16 cellular contexts compared by ENCODE assay signal in the genomic region with DNA sequence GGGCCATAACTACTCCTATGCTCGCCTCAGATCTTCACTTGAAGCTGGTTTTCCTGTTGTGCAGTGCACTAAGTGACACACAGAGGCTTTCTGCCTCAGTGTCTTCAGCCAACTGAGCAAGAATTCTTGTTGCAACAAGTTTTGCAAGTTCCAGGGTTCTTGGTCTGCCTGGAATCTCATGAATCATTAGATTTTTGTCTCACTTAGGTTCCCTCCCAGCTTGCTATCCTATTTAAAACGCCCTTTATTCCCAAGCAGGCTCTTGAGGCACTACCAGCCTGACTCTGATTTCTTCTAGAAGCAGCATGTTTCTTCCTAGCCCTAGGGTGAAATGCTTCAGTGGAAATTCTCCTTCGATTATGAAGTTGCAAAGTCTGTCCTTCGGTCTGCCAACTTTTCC.
DNase-seq lines count a peak whose midpoint lies in the region; ATAC-seq, FAIRE-seq and TF ChIP-seq lines count a peak whose summit lies in the region.
"Had no signal": no experiment of that assay in that cellular context is flagged by ENCODE, and none has a peak within 500 bp of the region (broad histone marks: within the 10 kb centered on the region; RNA-seq: fewer than 3 reads in every experiment).

No MANE protein-coding gene starts in this region.

- H3K9ac ChIP-seq in smooth muscle cell (ENCODE audit: low read depth) (no peak overlapping the region), HepG2 (ENCODE audit: insufficient read depth, low read depth, low read length) (no peak overlapping the region)

- H3K4me3 Mint-ChIP-seq in T-helper 17 cell = no peak overlapping the region
- H3K4me3 Mint-ChIP-seq in stimulated activated memory B cell treated with anti-CD40 and anti-IgM and Interleukin-4, amounts not matched to agents 10 μg/mL and 1 μg/mL and 100 μg/mL, for 72 hours = no peak overlapping the region
- H3K4me3 Mint-ChIP-seq: activated naive CD4-positive, alpha-beta T cell treated with anti-CD3 and anti-CD28 coated beads, Interleukin-2, amount 10 ng/mL, durations not matched to agents 7 days and 5 days; brain; H9 had no signal

- H3K4me3 ChIP-seq in breast epithelium = no peak overlapping the region
- H3K4me3 ChIP-seq in fibroblast of the aortic adventitia (ENCODE audit: low read depth, low read length) = no peak overlapping the region
- no peak overlapping the region for H3K4me3 ChIP-seq in smooth muscle cell
- H3K4me3 ChIP-seq in HepG2 (replicated peaks in 1 of 3; ENCODE audit: insufficient read depth in 1 of 3, low read depth in 2 of 3, low read length in 3 of 3) = no peak overlapping the region
- H3K4me3 ChIP-seq in HAP-1 = no peak overlapping the region
- H3K4me3 ChIP-seq: Peyer's patch, right lobe of liver had no signal

- H2AFZ ChIP-seq in smooth muscle cell (ENCODE audit: low read depth) (no peak overlapping the region), HepG2 (ENCODE audit: low read length) (no peak overlapping the region)

- H3K27me3 Mint-ChIP-seq in T-helper 17 cell = peaks cover 18% of the 10 kb centered on the region
- H3K27me3 Mint-ChIP-seq in stimulated activated memory B cell treated with anti-CD40 and anti-IgM and Interleukin-4, amounts not matched to agents 10 μg/mL and 1 μg/mL and 100 μg/mL, for 72 hours = no peaks in the 10 kb centered on the region
- H3K27me3 Mint-ChIP-seq: activated naive CD4-positive, alpha-beta T cell treated with anti-CD3 and anti-CD28 coated beads, Interleukin-2, amount 10 ng/mL, durations not matched to agents 7 days and 5 days; brain had no signal

- in situ Hi-C loops in HepG2 (cut with HindIII; ENCODE audit: extremely low pct_ligation_motif_present, low pct_unique_long_range_greater_than_20kb) = no loop called here
- in situ Hi-C loops in HAP-1 (cut with MboI; ENCODE audit: low sequenced_read_pairs) = no loop called here

- DNase-seq in GM04503 (ENCODE audit: low read depth) (peak; percentile 46), breast epithelium (ENCODE audit: low spot score in 2 of 2) (peak in 1 of 2 donors; percentile 40), fibroblast of the aortic adventitia (ENCODE audit: low read depth) (peak; percentile 83), smooth muscle cell (lab: John Stamatoyannopoulos, UW; ENCODE audit: unreplicated experiment) (no peak), T-helper 17 cell (no peak), HepG2 (ENCODE audit: low spot score) (no peak), HAP-1 (ENCODE audit: low spot score in 2 of 2) (no peak)
- DNase-seq: activated naive CD4-positive, alpha-beta T cell treated with anti-CD3 and anti-CD28 coated beads, Interleukin-2, amount 10 ng/mL, durations not matched to agents 7 days and 5 days; activated T-cell treated with anti-CD3 and anti-CD28 coated beads for 4 hours; H9; NCI-H1417 treated with DMSO at 0.1 percent for 48 hours; Peyer's patch; right lobe of liver; stimulated activated CD4-positive, alpha-beta T cell treated with anti-CD3 and anti-CD28 coated beads, Interleukin-2, amount 100 ng/mL, for 48 hours had no signal

- peaks cover 10% of the 10 kb centered on the region for H3K79me2 ChIP-seq in smooth muscle cell (ENCODE audit: low read depth)
- no peaks in the 10 kb centered on the region for H3K79me2 ChIP-seq in HepG2 (ENCODE audit: insufficient read depth, low read length)

- H3F3A ChIP-seq in smooth muscle cell (ENCODE audit: low read depth) = no peaks in the 10 kb centered on the region

- WGBS in smooth muscle cell (ENCODE audit: low lambda C conversion rate) = 70% methylated on average over 4 of the region's 4 CpGs
- 1% methylated on average over 4 of the region's 4 CpGs for WGBS in HepG2 (ENCODE audit: low lambda C conversion rate)

- TF ChIP-seq RAD21 in HepG2 (CRISPR knock-in tag; IDR thresholded peaks at IDR 0.05) = no peak

- H3K9me3 Mint-ChIP-seq in stimulated activated memory B cell treated with anti-CD40 and anti-IgM and Interleukin-4, amounts not matched to agents 10 μg/mL and 1 μg/mL and 100 μg/mL, for 72 hours = no peaks in the 10 kb centered on the region
- H3K9me3 Mint-ChIP-seq: activated naive CD4-positive, alpha-beta T cell treated with anti-CD3 and anti-CD28 coated beads, Interleukin-2, amount 10 ng/mL, durations not matched to agents 7 days and 5 days; brain; H9 had no signal

- H3K36me3 Mint-ChIP-seq in T-helper 17 cell (ENCODE audit: low read depth) = no peaks in the 10 kb centered on the region
- no peaks in the 10 kb centered on the region for H3K36me3 Mint-ChIP-seq in stimulated activated memory B cell treated with anti-CD40 and anti-IgM and Interleukin-4, amounts not matched to agents 10 μg/mL and 1 μg/mL and 100 μg/mL, for 72 hours
- H3K36me3 Mint-ChIP-seq: activated naive CD4-positive, alpha-beta T cell treated with anti-CD3 and anti-CD28 coated beads, Interleukin-2, amount 10 ng/mL, durations not matched to agents 7 days and 5 days had no signal

- TF ChIP-seq CTCF in breast epithelium (IDR thresholded peaks at IDR 0.05) (no peak), fibroblast of the aortic adventitia (IDR thresholded peaks at IDR 0.05; ENCODE audit: insufficient read depth, low read length) (no peak), smooth muscle cell (IDR thresholded peaks at IDR 0.05; ENCODE audit: borderline replicate concordance, insufficient read depth, poor library complexity, severe bottlenecking) (no peak), HepG2 (CRISPR knock-in tag; IDR thresholded peaks at IDR 0.05) (no peak)

- no peaks in the 10 kb centered on the region for H3K4me1 Mint-ChIP-seq in T-helper 17 cell
- H3K4me1 Mint-ChIP-seq in stimulated activated memory B cell treated with anti-CD40 and anti-IgM and Interleukin-4, amounts not matched to agents 10 μg/mL and 1 μg/mL and 100 μg/mL, for 72 hours = no peaks in the 10 kb centered on the region
- H3K4me1 Mint-ChIP-seq: activated naive CD4-positive, alpha-beta T cell treated with anti-CD3 and anti-CD28 coated beads, Interleukin-2, amount 10 ng/mL, durations not matched to agents 7 days and 5 days; brain had no signal

- POLR2A ChIA-PET in HepG2 (lab: Yijun Ruan, JAX) = no interaction called here

- TF ChIP-seq POLR2A in breast epithelium (IDR thresholded peaks at IDR 0.05) (no peak), HepG2 (IDR thresholded peaks at IDR 0.05; ENCODE audit: insufficient read depth in 1 of 2, low read depth in 2 of 2, low read length in 2 of 2) (no peak)

- no TSS peak for BruUV-seq in HepG2 (replicated peaks; lab: Mats Ljungman, UMichigan)

- H3K9me3 ChIP-seq in breast epithelium = no peaks in the 10 kb centered on the region
- no peaks in the 10 kb centered on the region for H3K9me3 ChIP-seq in smooth muscle cell (replicated peaks; ENCODE audit: low read depth)
- H3K9me3 ChIP-seq in T-helper 17 cell (ENCODE audit: control insufficient read depth, low read length, poor library complexity, severe bottlenecking) = no peaks in the 10 kb centered on the region
- no peaks in the 10 kb centered on the region for H3K9me3 ChIP-seq in HepG2 (ENCODE audit: low read length)
- H3K9me3 ChIP-seq in HAP-1 = no peaks in the 10 kb centered on the region
- H3K9me3 ChIP-seq: Peyer's patch, right lobe of liver had no signal

- no peaks in the 10 kb centered on the region for H3K4me1 ChIP-seq in breast epithelium
- H3K4me1 ChIP-seq in smooth muscle cell (ENCODE audit: low read depth) = peaks cover 4% of the 10 kb centered on the region
- H3K4me1 ChIP-seq in HepG2 (ENCODE audit: insufficient read depth, low read length) = no peaks in the 10 kb centered on the region
- no peaks in the 10 kb centered on the region for H3K4me1 ChIP-seq in HAP-1
- H3K4me1 ChIP-seq: Peyer's patch, right lobe of liver had no signal

- peak overlapping the region; percentile 43 to 48 for H3K27ac ChIP-seq in breast epithelium
- H3K27ac ChIP-seq in smooth muscle cell (ENCODE audit: low read depth) = peak overlapping the region; percentile 50
- no peak overlapping the region for H3K27ac ChIP-seq in HepG2 (ENCODE audit: extremely low read length, insufficient read depth, low read length)
- H3K27ac ChIP-seq: Peyer's patch, right lobe of liver had no signal

- intact Hi-C loops in breast epithelium (cut with DNase I; ENCODE audit: low total_unique reads) = no loop called here
- intact Hi-C loops in HepG2 (cut with micrococcal nuclease; ENCODE audit: unreplicated experiment) = no loop called here

- H3K36me3 ChIP-seq in breast epithelium = no peaks in the 10 kb centered on the region
- H3K36me3 ChIP-seq in smooth muscle cell (ENCODE audit: low read depth) = no peaks in the 10 kb centered on the region
- H3K36me3 ChIP-seq in HepG2 (replicated peaks in 1 of 2; ENCODE audit: control insufficient read depth in 1 of 2, insufficient read depth in 2 of 2, low read length in 2 of 2) = no peaks in the 10 kb centered on the region
- no peaks in the 10 kb centered on the region for H3K36me3 ChIP-seq in HAP-1 (replicated peaks)
- H3K36me3 ChIP-seq: right lobe of liver had no signal

- peak overlapping the region; percentile 12 for H3K4me2 ChIP-seq in smooth muscle cell
- no peak overlapping the region for H3K4me2 ChIP-seq in HepG2 (ENCODE audit: low read depth, low read length)

- H4K20me1 ChIP-seq in smooth muscle cell (ENCODE audit: low read depth) (no peaks in the 10 kb centered on the region), HepG2 (ENCODE audit: insufficient read depth, low read length) (no peaks in the 10 kb centered on the region)

- CTCF ChIA-PET in HepG2 (lab: Yijun Ruan, JAX; ENCODE audit: low intra/inter-chr PET ratio, low total read pairs) = no interaction called here

- no peak overlapping the region for H3K27ac Mint-ChIP-seq in T-helper 17 cell
- H3K27ac Mint-ChIP-seq in stimulated activated memory B cell treated with anti-CD40 and anti-IgM and Interleukin-4, amounts not matched to agents 10 μg/mL and 1 μg/mL and 100 μg/mL, for 72 hours = no peak overlapping the region
- H3K27ac Mint-ChIP-seq: activated naive CD4-positive, alpha-beta T cell treated with anti-CD3 and anti-CD28 coated beads, Interleukin-2, amount 10 ng/mL, durations not matched to agents 7 days and 5 days had no signal

- H3K27me3 ChIP-seq in breast epithelium (no peaks in the 10 kb centered on the region), smooth muscle cell (ENCODE audit: low read depth) (no peaks in the 10 kb centered on the region), HepG2 (ENCODE audit: control insufficient read depth in 1 of 2, insufficient read depth in 2 of 2, low read length in 2 of 2) (no peaks in the 10 kb centered on the region; a peak in 1 of 5 replicates), HAP-1 (ENCODE audit: low read depth) (no peaks in the 10 kb centered on the region)
- H3K27me3 ChIP-seq: Peyer's patch, right lobe of liver had no signal

- ATAC-seq in T-helper 17 cell = no peak
- no peak for ATAC-seq in HepG2
- no peak for ATAC-seq in stimulated activated memory B cell treated with anti-CD40 and anti-IgM and Interleukin-4, amounts not matched to agents 10 μg/mL and 1 μg/mL and 100 μg/mL, for 72 hours
- ATAC-seq: right lobe of liver had no signal

- FAIRE-seq in HepG2 (lab: Jason Lieb, UNC) = no peak

- no peak for TF ChIP-seq EP300 in HepG2 (IDR thresholded peaks at IDR 0.05; ENCODE audit: low read depth in 2 of 2, low read length in 2 of 2)
- no peak for TF ChIP-seq EP300 in HepG2 (CRISPR knock-in tag; IDR thresholded peaks at IDR 0.05; ENCODE audit: borderline replicate concordance)

Comparison
In these comparisons a context has a peak if more than half of its experiments do, and no peak if none do; other contexts are left out.
1. DNase-seq: peak in GM04503 (single experiment) and fibroblast of the aortic adventitia (single experiment); none in smooth muscle cell (single experiment), T-helper 17 cell (0 of 3), HepG2 (single experiment) and HAP-1 (0 of 2).